ENCODE assay signal across 19 cellular contexts in genomic region chr10:129322872-129323271, GRCh38.
DNase-seq lines count a peak whose midpoint lies in the region; ATAC-seq, FAIRE-seq and TF ChIP-seq lines count a peak whose summit lies in the region.
"Had no signal": no experiment of that assay in that cellular context is flagged by ENCODE, and none has a peak within 500 bp of the region (broad histone marks: within the 10 kb centered on the region; RNA-seq: fewer than 3 reads in every experiment).

No MANE protein-coding gene starts in this region.

- no peak overlapping the region for H2BK20ac ChIP-seq in H1 (ENCODE audit: low read length)

- no peaks in the 10 kb centered on the region for H4K20me1 ChIP-seq in BLaER1
- H4K20me1 ChIP-seq in H1 (replicated peaks in 1 of 2; ENCODE audit: control insufficient read depth in 1 of 2, insufficient read depth in 2 of 2, low read length in 2 of 2): no peaks in the 10 kb centered on the region
- no peaks in the 10 kb centered on the region for H4K20me1 ChIP-seq in neural cell (ENCODE audit: insufficient read depth)

- peak overlapping the region; percentile 16 for H3K4me2 ChIP-seq in BLaER1
- no peak overlapping the region for H3K4me2 ChIP-seq in H1 (ENCODE audit: insufficient read depth in 1 of 2, low read depth in 2 of 2, low read length in 2 of 2)
- no peak overlapping the region for H3K4me2 ChIP-seq in neural cell (ENCODE audit: low read length)
- H3K4me2 ChIP-seq in neuronal stem cell (ENCODE audit: insufficient read depth, low read length, poor library complexity, severe bottlenecking): no peak overlapping the region

- no peak for TF ChIP-seq EP300 in H1 (IDR thresholded peaks at IDR 0.05; ENCODE audit: borderline replicate concordance in 1 of 2, low read depth in 2 of 2, low read length in 2 of 2)
- peak; percentile 61 for TF ChIP-seq EP300 in neural cell (conservative IDR thresholded peaks at IDR 0.05; ENCODE audit: poor library complexity, severe bottlenecking)

- no peak overlapping the region for H3K14ac ChIP-seq in H1 (ENCODE audit: insufficient read length)
- H3K14ac ChIP-seq in neuronal stem cell (ENCODE audit: low read length): no peak overlapping the region

- no peak overlapping the region for H3K4me3 ChIP-seq in A673 (ENCODE audit: low read depth, low read length, poor library complexity, severe bottlenecking)
- no peak overlapping the region for H3K4me3 ChIP-seq in BLaER1
- H3K4me3 ChIP-seq in H1 (ENCODE audit: extremely low read depth in 1 of 4, insufficient read depth in 2 of 4, low read depth in 3 of 4, low read length in 4 of 4): no peak overlapping the region
- H3K4me3 ChIP-seq in neural cell (ENCODE audit: low read length): no peak overlapping the region
- no peak overlapping the region for H3K4me3 ChIP-seq in neuronal stem cell (ENCODE audit: low read length in 2 of 2)
- H3K4me3 ChIP-seq: HAP-1 had no signal

- H2BK15ac ChIP-seq in H1 (ENCODE audit: low read length) (no peak overlapping the region), neuronal stem cell (ENCODE audit: low read length) (no peak overlapping the region)

- H2BK5ac ChIP-seq in H1 (ENCODE audit: low read depth, low read length) (no peak overlapping the region), neuronal stem cell (ENCODE audit: low read length) (no peak overlapping the region)

- no peaks in the 10 kb centered on the region for H3K23me2 ChIP-seq in H1 (ENCODE audit: low read depth, low read length)

- TF ChIP-seq CTCF in A673 (conservative IDR thresholded peaks at IDR 0.05; ENCODE audit: low read depth, low read length) (no peak), H1 (IDR thresholded peaks at IDR 0.05; ENCODE audit: control extremely low read depth in 1 of 3, insufficient read depth in 1 of 3, low read depth in 1 of 3, low read length in 3 of 3) (no peak), neural cell (IDR thresholded peaks at IDR 0.05; ENCODE audit: poor library complexity, severe bottlenecking) (no peak)

- H3K79me1 ChIP-seq in H1 (ENCODE audit: low read depth, low read length) (no peaks in the 10 kb centered on the region), neuronal stem cell (ENCODE audit: low read depth, low read length) (no peaks in the 10 kb centered on the region)

- H2BK12ac ChIP-seq in H1 (ENCODE audit: low read depth, low read length): no peak overlapping the region
- H2BK12ac ChIP-seq in neuronal stem cell (ENCODE audit: low read length): no peak overlapping the region

- H4K5ac ChIP-seq in H1 (ENCODE audit: insufficient read length, low read depth, low read length): no peak overlapping the region

- H4K91ac ChIP-seq in H1 (replicated peaks; ENCODE audit: insufficient read length, low read length) (no peak overlapping the region), neuronal stem cell (ENCODE audit: low read depth, low read length, poor library complexity) (no peak overlapping the region)

- H3K9me2 ChIP-seq in neural cell (ENCODE audit: insufficient read depth, low read length): no peaks in the 10 kb centered on the region

- TF ChIP-seq RAD21 in H1 (IDR thresholded peaks at IDR 0.05 in 1 of 2, conservative IDR thresholded peaks at IDR 0.05 in 1 of 2; ENCODE audit: low read depth in 2 of 2, low read length in 2 of 2) (no peak), neural cell (conservative IDR thresholded peaks at IDR 0.05) (peak; percentile 10)

- H3K79me2 ChIP-seq in H1 (ENCODE audit: control insufficient read depth in 1 of 2, insufficient read depth in 2 of 2, low read length in 2 of 2): no peaks in the 10 kb centered on the region
- no peaks in the 10 kb centered on the region for H3K79me2 ChIP-seq in neural cell (replicated peaks; ENCODE audit: insufficient read depth, low read length)

- ATAC-seq in HG03135 (IDR thresholded peaks at IDR 0.05; ENCODE audit: unreplicated experiment): no peak
- ATAC-seq: HepG2 had no signal

- POLR2A ChIA-PET in A673 (lab: Charles Lee; ENCODE audit: low non-redundant PET) (no interaction called here), H1 (lab: Charles Lee; ENCODE audit: partially characterized antibody) (no interaction called here)

- H3K4me1 ChIP-seq in A673 (ENCODE audit: insufficient read depth, low read length, poor library complexity, severe bottlenecking) (peaks cover 41% of the 10 kb centered on the region), BLaER1 (peaks cover 19% of the 10 kb centered on the region), H1 (replicated peaks in 1 of 4; ENCODE audit: control insufficient read depth in 3 of 4, insufficient read depth in 4 of 4, low read length in 3 of 4) (0 out of 7 replicates have a peak, but pooled peaks cover 0 to 4% (median 1%) of the 10 kb centered on the region in 4 experiments), neuronal stem cell (ENCODE audit: control insufficient read depth in 2 of 2, insufficient read depth in 1 of 2, low read depth in 1 of 2, low read length in 2 of 2) (peaks cover 0 to 8% of the 10 kb centered on the region in 2 donors)
- H3K4me1 ChIP-seq: HAP-1 had no signal

- H3K27me3 ChIP-seq in A673 (replicated peaks; ENCODE audit: insufficient read depth, low read depth, low read length, poor library complexity) (no peaks in the 10 kb centered on the region), BLaER1 (no peaks in the 10 kb centered on the region), H1 (replicated peaks in 1 of 4; ENCODE audit: control insufficient read depth in 3 of 4, extremely low read depth in 1 of 4, insufficient read depth in 3 of 4, low read length in 3 of 4) (no peaks in the 10 kb centered on the region; a peak in 1 of 7 replicates), neural cell (ENCODE audit: insufficient read depth, low read depth, low read length) (no peaks in the 10 kb centered on the region), neuronal stem cell (ENCODE audit: control insufficient read depth in 3 of 3, insufficient read depth in 3 of 3, low read depth in 1 of 3, low read length in 3 of 3) (no peaks in the 10 kb centered on the region)

- H4K8ac ChIP-seq in H1 (ENCODE audit: extremely low read depth, insufficient read depth, low read length) (no peak overlapping the region), neuronal stem cell (ENCODE audit: low read depth, low read length) (no peak overlapping the region)

- H3K36me3 ChIP-seq in A673 (ENCODE audit: insufficient read depth, low read length, poor library complexity, severe bottlenecking): no peaks in the 10 kb centered on the region
- no peaks in the 10 kb centered on the region for H3K36me3 ChIP-seq in BLaER1
- no peaks in the 10 kb centered on the region for H3K36me3 ChIP-seq in H1 (ENCODE audit: control insufficient read depth in 2 of 4, insufficient read depth in 4 of 4, low read length in 3 of 4)
- no peaks in the 10 kb centered on the region for H3K36me3 ChIP-seq in neural cell (ENCODE audit: insufficient read depth, low read length)
- no peaks in the 10 kb centered on the region for H3K36me3 ChIP-seq in neuronal stem cell (replicated peaks in 1 of 2; ENCODE audit: control insufficient read depth in 2 of 2, insufficient read depth in 2 of 2, low read length in 2 of 2)
- H3K36me3 ChIP-seq: HAP-1 had no signal

- no peak overlapping the region for H3K18ac ChIP-seq in H1 (ENCODE audit: extremely low read depth, low read length)
- H3K18ac ChIP-seq in neuronal stem cell (ENCODE audit: low read length): no peak overlapping the region

- no peak overlapping the region for H2BK120ac ChIP-seq in H1 (replicated peaks; ENCODE audit: low read depth, low read length)
- H2BK120ac ChIP-seq in neuronal stem cell (ENCODE audit: low read depth, low read length): no peak overlapping the region

- CTCF ChIA-PET in A673 (lab: Charles Lee): no interaction called here
- CTCF ChIA-PET in H1 (lab: Charles Lee; ENCODE audit: partially characterized antibody): interaction anchor here (0.8 to 1.7 kb wide), 3 partner anchors 9 to 302 kb away, joined by 3 to 13 read pairs (median 3); no protein-coding TSS in a partner anchor

- WGBS in H1 (ENCODE audit: extremely low coverage in 1 of 2, insufficient coverage in 1 of 2, insufficient read length in 1 of 2, insufficient replicate concordance in 2 of 2, low coverage in 1 of 2, low lambda C conversion rate in 2 of 2, missing lambda C conversion rate in 1 of 2), 2 experiments: 90% methylated on average over 5 of the region's 5 CpGs; no CpG with 5 or more reads in 1 of the 2 experiments
- no CpG with 5 or more reads among the region's 5 CpGs for WGBS in neuronal stem cell (ENCODE audit: extremely low coverage in 2 of 2, insufficient read length in 2 of 2, insufficient replicate concordance in 1 of 2), 2 donors

- H3K9ac ChIP-seq in BLaER1: no peak overlapping the region
- no peak overlapping the region for H3K9ac ChIP-seq in H1 (replicated peaks in 1 of 4; ENCODE audit: extremely low read depth in 1 of 4, low read depth in 3 of 4, low read length in 3 of 4)
- no peak overlapping the region for H3K9ac ChIP-seq in neural cell (ENCODE audit: low read length)
- no peak overlapping the region for H3K9ac ChIP-seq in neuronal stem cell (ENCODE audit: low read depth, low read length, poor library complexity)

- no peak for TF ChIP-seq POLR2A in H1 (IDR thresholded peaks at IDR 0.05; ENCODE audit: control extremely low read depth in 1 of 2, low read depth in 2 of 2, low read length in 2 of 2)

- H2AK5ac ChIP-seq in H1 (ENCODE audit: low read depth, low read length) (no peak overlapping the region), neuronal stem cell (ENCODE audit: low read depth, low read length) (no peak overlapping the region)

- intact Hi-C loops in A673 (cut with micrococcal nuclease; ENCODE audit: unreplicated experiment): loop anchor here (10.0 kb wide), 1 partner anchor 158 kb away; no protein-coding TSS in a partner anchor

- peak overlapping the region; percentile 64; the same call in 1 of the 2 replicates for H2AFZ ChIP-seq in H1 (ENCODE audit: low read length)
- peak overlapping the region; percentile 11 for H2AFZ ChIP-seq in neural cell (ENCODE audit: low read depth, low read length)
- no peak overlapping the region for H2AFZ ChIP-seq in neuronal stem cell (ENCODE audit: low read length)

- H3K23ac ChIP-seq in H1 (ENCODE audit: insufficient read length) (no peak overlapping the region), neuronal stem cell (ENCODE audit: low read depth, low read length, poor library complexity) (no peak overlapping the region)

- no peaks in the 10 kb centered on the region for H3F3A ChIP-seq in neural cell (ENCODE audit: insufficient read depth, low read length, poor library complexity, severe bottlenecking)

- no peak for FAIRE-seq in H1 (lab: Jason Lieb, UNC)
- FAIRE-seq: A204.1, G401.6, GM12891, HepG2, HTR-8/SVneo had no signal

- no peak overlapping the region for H3K56ac ChIP-seq in H1 (replicated peaks; ENCODE audit: insufficient read length, low read depth, low read length)

- H3K27ac ChIP-seq in A673 (ENCODE audit: low read depth, low read length, poor library complexity, severe bottlenecking): peak overlapping the region; percentile 3
- H3K27ac ChIP-seq in BLaER1: no peak overlapping the region
- H3K27ac ChIP-seq in H1 (ENCODE audit: low read depth, low read length): no peak overlapping the region
- H3K27ac ChIP-seq in neural cell (ENCODE audit: low read length): peak overlapping the region; percentile 24
- no peak overlapping the region for H3K27ac ChIP-seq in neuronal stem cell (replicated peaks; ENCODE audit: low read length)

- H3K9me3 ChIP-seq in A673 (ENCODE audit: low read depth, low read length, poor library complexity, severe bottlenecking) (peaks cover 3% of the 10 kb centered on the region), BLaER1 (peaks cover 7% of the 10 kb centered on the region), H1 (ENCODE audit: insufficient read depth in 2 of 2, low read depth in 1 of 2, low read length in 1 of 2) (peaks cover 0 to 8% of the 10 kb centered on the region in 2 experiments; a peak in 3 of 4 replicates), neural cell (ENCODE audit: low read length) (peaks cover 3% of the 10 kb centered on the region), neuronal stem cell (replicated peaks in 1 of 2; ENCODE audit: control insufficient read depth in 2 of 2, insufficient read depth in 1 of 2, low read depth in 1 of 2, low read length in 2 of 2) (peaks cover 0 to 2% of the 10 kb centered on the region in 2 donors)
- H3K9me3 ChIP-seq: HAP-1 had no signal

- H3K4ac ChIP-seq in H1 (replicated peaks; ENCODE audit: insufficient read length, low read depth, low read length) (peak overlapping the region; percentile 44), neuronal stem cell (ENCODE audit: low read length) (no peak overlapping the region)

- no TSS peak for BruUV-seq in A673 (replicated peaks; lab: Mats Ljungman, UMichigan)

- DNase-seq in A673 (ENCODE audit: low spot score) (no peak), H1 (ENCODE audit: low read depth in 1 of 2, low spot score in 2 of 2) (no peak), neuronal stem cell (ENCODE audit: low spot score) (no peak), LoVo (ENCODE audit: low spot score) (no peak)
- DNase-seq: Calu3; CD4-positive, CD25-positive, alpha-beta regulatory T cell; DMS 273 treated with DMSO at 0.1 percent for 48 hours; DMS79 treated with DMSO at 0.1 percent for 48 hours; EL; GOT3 had no signal

Comparison
In these comparisons a context has a peak if more than half of its experiments do, and no peak if none do; other contexts are left out.
1. H3K27ac ChIP-seq: peak in A673 (single experiment) and neural cell (single experiment); none in BLaER1 (single experiment), H1 (single experiment) and neuronal stem cell (single experiment).